In genomic region chr2:205464681-205465080, GRCh38 we compare ENCODE assay signal across 21 cellular contexts.
DNase-seq lines count a peak whose midpoint lies in the region; ATAC-seq and TF ChIP-seq lines count a peak whose summit lies in the region.
"Had no signal": no experiment of that assay in that cellular context is flagged by ENCODE, and none has a peak within 500 bp of the region (broad histone marks: within the 10 kb centered on the region; RNA-seq: fewer than 3 reads in every experiment).

No MANE protein-coding gene starts in this region.

- WGBS in ectodermal cell, 2 experiments, result 55 to 79% methylated on average over 2 to 3 of the region's 3 CpGs
- WGBS in mesendoderm (ENCODE audit: extremely low coverage, insufficient coverage, low lambda C conversion rate), result no CpG with 5 or more reads among the region's 3 CpGs

- H3K27me3 ChIP-seq in A673 (replicated peaks; ENCODE audit: insufficient read depth, low read depth, low read length, poor library complexity) (no peaks in the 10 kb centered on the region), ectodermal cell (ENCODE audit: control insufficient read depth, insufficient read depth, low read length, poor library complexity, severe bottlenecking) (no peaks in the 10 kb centered on the region), mesendoderm (ENCODE audit: insufficient read depth, low read length, poor library complexity) (no peaks in the 10 kb centered on the region)
- H3K27me3 ChIP-seq: Peyer's patch had no signal

- H3K56ac ChIP-seq in mesendoderm (ENCODE audit: low read length), result no peak overlapping the region

- no peak for TF ChIP-seq CTCF in A673 (conservative IDR thresholded peaks at IDR 0.05; ENCODE audit: low read depth, low read length)

- H4K8ac ChIP-seq in mesendoderm (ENCODE audit: low read depth, low read length), result no peak overlapping the region

- no peak overlapping the region for H2BK120ac ChIP-seq in mesendoderm (ENCODE audit: low read depth, low read length)

- no peak overlapping the region for H3K4ac ChIP-seq in mesendoderm (ENCODE audit: low read depth, low read length)

- no peak for ATAC-seq in GM19467 (IDR thresholded peaks at IDR 0.05; ENCODE audit: unreplicated experiment)
- ATAC-seq: CD8-positive, alpha-beta T cell had no signal

- DNase-seq in A673 (ENCODE audit: low spot score), result peak; percentile 45
- peak; percentile 96 for DNase-seq in NCI-H82 (lab: John Stamatoyannopoulos, UW)
- peak; percentile 85 for DNase-seq in mesendoderm
- DNase-seq in activated CD4-positive, alpha-beta T cell treated with anti-CD3 and anti-CD28 coated beads, Interleukin-2, amount 50 U/mL, for 48 hours, result no peak
- no peak for DNase-seq in NCI-H2227 treated with DMSO at 0.1 percent for 48 hours (lab: John Stamatoyannopoulos, UW)
- no peak for DNase-seq in NCI-H2081 treated with DMSO at 0.1 percent for 48 hours (lab: John Stamatoyannopoulos, UW)
- DNase-seq: C1 segment of cervical spinal cord; CD8-positive, alpha-beta T cell; GDM1; H7; HFFc6; KG1; NCI-H1092; NCI-H1436; NCI-H187 treated with DMSO at 0.1 percent for 48 hours; NCI-H345; NCI-H774; Peyer's patch had no signal

- BruUV-seq in A673 (replicated peaks; lab: Mats Ljungman, UMichigan), result no TSS peak

- no peak overlapping the region for H3K23ac ChIP-seq in mesendoderm (ENCODE audit: low read length)

- H3K36me3 ChIP-seq in A673 (ENCODE audit: insufficient read depth, low read length, poor library complexity, severe bottlenecking) (no peaks in the 10 kb centered on the region), ectodermal cell (ENCODE audit: control insufficient read depth, insufficient read depth, low read length) (no peaks in the 10 kb centered on the region), mesendoderm (ENCODE audit: control insufficient read depth, insufficient read depth, low read length) (no peaks in the 10 kb centered on the region)
- H3K36me3 ChIP-seq: Peyer's patch had no signal

- intact Hi-C loops in A673 (cut with micrococcal nuclease; ENCODE audit: unreplicated experiment), result no loop called here

- H3K9me3 ChIP-seq in A673 (ENCODE audit: low read depth, low read length, poor library complexity, severe bottlenecking), result no peaks in the 10 kb centered on the region
- no peaks in the 10 kb centered on the region for H3K9me3 ChIP-seq in ectodermal cell (ENCODE audit: control insufficient read depth, low read length)
- H3K9me3 ChIP-seq: Peyer's patch had no signal

- CTCF ChIA-PET in A673 (lab: Charles Lee), result no interaction called here

- H3K4me2 ChIP-seq in mesendoderm (ENCODE audit: low read length), result no peak overlapping the region

- no peak overlapping the region for H2BK5ac ChIP-seq in mesendoderm (ENCODE audit: low read length)

- H3K27ac ChIP-seq in A673 (ENCODE audit: low read depth, low read length, poor library complexity, severe bottlenecking) (no peak overlapping the region), ectodermal cell (ENCODE audit: insufficient read depth, low read depth, low read length, poor library complexity, severe bottlenecking) (peak overlapping the region; percentile 32), mesendoderm (ENCODE audit: low read depth, low read length) (no peak overlapping the region)
- H3K27ac ChIP-seq: 22Rv1, Peyer's patch had no signal

- H3K4me1 ChIP-seq in A673 (ENCODE audit: insufficient read depth, low read length, poor library complexity, severe bottlenecking), result no peaks in the 10 kb centered on the region
- H3K4me1 ChIP-seq in ectodermal cell (ENCODE audit: control insufficient read depth, insufficient read depth, low read length), result peaks cover 18% of the 10 kb centered on the region
- no peaks in the 10 kb centered on the region for H3K4me1 ChIP-seq in mesendoderm (ENCODE audit: control insufficient read depth, low read depth, low read length)
- H3K4me1 ChIP-seq: Peyer's patch had no signal

- H3K79me1 ChIP-seq in mesendoderm (ENCODE audit: low read length), result no peaks in the 10 kb centered on the region

- H3K9ac ChIP-seq in mesendoderm (ENCODE audit: low read length), result no peak overlapping the region

- H2BK15ac ChIP-seq in mesendoderm (replicated peaks; ENCODE audit: low read depth), result no peak overlapping the region

- no peak overlapping the region for H3K18ac ChIP-seq in mesendoderm (ENCODE audit: low read length)

- H3K4me3 ChIP-seq in A673 (ENCODE audit: low read depth, low read length, poor library complexity, severe bottlenecking) (no peak overlapping the region), ectodermal cell (ENCODE audit: insufficient read depth, low read depth, low read length) (no peak overlapping the region), mesendoderm (ENCODE audit: low read length) (no peak overlapping the region)
- H3K4me3 ChIP-seq: Peyer's patch had no signal

- POLR2A ChIA-PET in A673 (lab: Charles Lee; ENCODE audit: low non-redundant PET), result no interaction called here

- H4K5ac ChIP-seq in mesendoderm (ENCODE audit: low read length), result no peak overlapping the region

- H3K79me2 ChIP-seq in mesendoderm (ENCODE audit: control insufficient read depth, insufficient read depth, low read length), result no peaks in the 10 kb centered on the region

- no peak overlapping the region for H2AK5ac ChIP-seq in mesendoderm (ENCODE audit: low read length)

Comparison
In these comparisons a context has a peak if more than half of its experiments do, and no peak if none do; other contexts are left out.
1. DNase-seq: peak in A673 (single experiment), NCI-H82 (single experiment) and mesendoderm (single experiment); none in activated CD4-positive, alpha-beta T cell treated with anti-CD3 and anti-CD28 coated beads, Interleukin-2, amount 50 U/mL, for 48 hours (0 of 2), NCI-H2227 treated with DMSO at 0.1 percent for 48 hours (single experiment) and NCI-H2081 treated with DMSO at 0.1 percent for 48 hours (single experiment).